ENCODE assay signal across 22 cellular contexts in genomic region chr1:220409751-220410370, GRCh38.
A peak's percentile ranks its signal among the peaks of the same experiment; 100 is the strongest.
DNase-seq lines count a peak whose midpoint lies in the region; ATAC-seq and TF ChIP-seq lines count a peak whose summit lies in the region.
"Had no signal": no experiment of that assay in that cellular context is flagged by ENCODE, and none has a peak within 500 bp of the region (broad histone marks: within the 10 kb centered on the region; RNA-seq: fewer than 3 reads in every experiment).

No MANE protein-coding gene starts in this region.

- no peak overlapping the region for H3K4me3 Mint-ChIP-seq in osteocyte (ENCODE audit: unreplicated experiment)
- H3K4me3 Mint-ChIP-seq: activated T-cell treated with anti-CD3 and anti-CD28 coated beads, Interleukin-2, amount 50 U/mL, for 4 hours; CD8-positive, alpha-beta T cell; effector memory CD8-positive, alpha-beta T cell had no signal

- 53% methylated on average over 7 of the region's 7 CpGs for WGBS in HUES64

- peak overlapping the region; percentile 25; the same call in 1 of the 2 replicates for H3K9ac ChIP-seq in HUES64 (ENCODE audit: low read depth, low read length)
- peak overlapping the region; percentile 45 for H3K9ac ChIP-seq in adipocyte (ENCODE audit: low read length)
- peak overlapping the region; percentile 20; the same call in 1 of the 2 replicates for H3K9ac ChIP-seq in iPS-20b (ENCODE audit: low read depth, low read length)

- H3K4me1 ChIP-seq in HUES64 (ENCODE audit: insufficient read depth, low read length) (peaks cover 22% of the 10 kb centered on the region), adipocyte (ENCODE audit: control insufficient read depth, insufficient read depth, low read length) (peaks cover 31% of the 10 kb centered on the region), iPS-20b (ENCODE audit: insufficient read depth, low read length) (peaks cover 22% of the 10 kb centered on the region)
- H3K4me1 ChIP-seq: ascending aorta, esophagus squamous epithelium, left lung had no signal

- no peaks in the 10 kb centered on the region for H3K36me3 Mint-ChIP-seq in osteocyte (ENCODE audit: unreplicated experiment)
- H3K36me3 Mint-ChIP-seq: CD8-positive, alpha-beta T cell had no signal

- DNase-seq in adipocyte (ENCODE audit: low read depth) (no peak), retina (peak; percentile 68), DMS153 (lab: John Stamatoyannopoulos, UW) (no peak), osteocyte (ENCODE audit: extremely low spot score, unreplicated experiment) (no peak), foreskin fibroblast (no peak)
- DNase-seq: activated CD4-positive, CD25-positive, alpha-beta regulatory T cell treated with anti-CD3 and anti-CD28 coated beads, Interleukin-2, amount 50 U/mL, for 72 hours; activated CD8-positive, alpha-beta memory T cell treated with anti-CD3 and anti-CD28 coated beads for 24 hours; activated naive CD4-positive, alpha-beta T cell treated with anti-CD3 and anti-CD28 coated beads, Interleukin-2, amount 50 U/mL, for 16 hours; activated T-cell treated with anti-CD3 and anti-CD28 coated beads, Interleukin-2, amount 50 U/mL, for 4 hours; CD8-positive, alpha-beta T cell; DMS53; effector memory CD8-positive, alpha-beta T cell; esophagus squamous epithelium; left lung; NCI-H2081; stimulated activated CD4-positive, alpha-beta T cell treated with anti-CD3 and anti-CD28 coated beads, Interleukin-1b, Interleukin-23, amount 100 ng/mL, for 48 hours; stimulated activated naive CD4-positive, alpha-beta T cell had no signal

- no peak overlapping the region; the same call in 1 of the 2 replicates for H3K27ac ChIP-seq in HUES64 (ENCODE audit: low read depth, low read length)
- H3K27ac ChIP-seq in iPS-20b (ENCODE audit: low read length), result no peak overlapping the region
- H3K27ac ChIP-seq: ascending aorta, esophagus squamous epithelium, left lung, tibial nerve had no signal

- H3K4me3 ChIP-seq in HUES64 (ENCODE audit: low read length) (peak overlapping the region; percentile 20; the same call in 1 of the 2 replicates), adipocyte (ENCODE audit: low read length) (peak overlapping the region; percentile 56), iPS-20b (ENCODE audit: low read length) (peak overlapping the region; percentile 18), foreskin fibroblast (ENCODE audit: low read depth in 1 of 2, low read length in 2 of 2) (no peak overlapping the region)
- H3K4me3 ChIP-seq: ascending aorta, esophagus squamous epithelium, left lung, tibial nerve had no signal

- no peaks in the 10 kb centered on the region for H3K9me3 Mint-ChIP-seq in osteocyte (ENCODE audit: unreplicated experiment)
- H3K9me3 Mint-ChIP-seq: activated T-cell treated with anti-CD3 and anti-CD28 coated beads, Interleukin-2, amount 50 U/mL, for 4 hours; CD8-positive, alpha-beta T cell; effector memory CD8-positive, alpha-beta T cell had no signal

- H3K27me3 ChIP-seq in HUES64 (ENCODE audit: insufficient read depth, low read length), result no peaks in the 10 kb centered on the region
- no peaks in the 10 kb centered on the region for H3K27me3 ChIP-seq in adipocyte (replicated peaks; ENCODE audit: control insufficient read depth, insufficient read depth, low read length)
- H3K27me3 ChIP-seq in iPS-20b (ENCODE audit: insufficient read depth, low read length), result no peaks in the 10 kb centered on the region
- H3K27me3 ChIP-seq: ascending aorta, left lung, tibial nerve had no signal

- H3K9me3 ChIP-seq in HUES64 (ENCODE audit: insufficient read depth, low read depth, low read length), result no peaks in the 10 kb centered on the region
- H3K9me3 ChIP-seq in adipocyte (ENCODE audit: control insufficient read depth, low read length), result no peaks in the 10 kb centered on the region
- H3K9me3 ChIP-seq in iPS-20b (ENCODE audit: insufficient read depth, low read depth, low read length), result no peaks in the 10 kb centered on the region
- H3K9me3 ChIP-seq: ascending aorta, esophagus squamous epithelium, left lung, tibial nerve had no signal

- H3K27me3 Mint-ChIP-seq in osteocyte (ENCODE audit: unreplicated experiment), result peaks cover 4% of the 10 kb centered on the region

- no peak overlapping the region for H3K27ac Mint-ChIP-seq in osteocyte (ENCODE audit: unreplicated experiment)
- H3K27ac Mint-ChIP-seq: CD8-positive, alpha-beta T cell; effector memory CD8-positive, alpha-beta T cell had no signal

- no peak for TF ChIP-seq CTCF in osteocyte (IDR thresholded peaks at IDR 0.05)
- no peak for TF ChIP-seq CTCF in foreskin fibroblast (IDR thresholded peaks at IDR 0.05; ENCODE audit: low read depth, low read length)

- H3K4me1 Mint-ChIP-seq in osteocyte (ENCODE audit: unreplicated experiment), result peaks cover 12% of the 10 kb centered on the region

- ATAC-seq in HG02885 (IDR thresholded peaks at IDR 0.05; ENCODE audit: poor library complexity, unreplicated experiment), result no peak
- ATAC-seq: activated T-cell treated with anti-CD3 and anti-CD28 coated beads, Interleukin-2, amount 50 U/mL, for 4 hours; CD8-positive, alpha-beta T cell; effector memory CD8-positive, alpha-beta T cell; left lung had no signal

- no peaks in the 10 kb centered on the region for H3K36me3 ChIP-seq in HUES64 (ENCODE audit: insufficient read depth, low read length)
- H3K36me3 ChIP-seq in adipocyte (ENCODE audit: control insufficient read depth, insufficient read depth, low read length, severe bottlenecking), result no peaks in the 10 kb centered on the region
- H3K36me3 ChIP-seq in iPS-20b (ENCODE audit: insufficient read depth, low read depth, low read length), result no peaks in the 10 kb centered on the region
- H3K36me3 ChIP-seq: ascending aorta, esophagus squamous epithelium, left lung, tibial nerve had no signal

Comparison
In these comparisons a context has a peak if more than half of its experiments do, and no peak if none do; other contexts are left out.
1. H3K4me3 ChIP-seq: peak in HUES64 (single experiment), adipocyte (single experiment) and iPS-20b (single experiment); none in foreskin fibroblast (0 of 2).
2. Peak in every context shown above with its lines, with median percentiles within 50 percentile points of each other: H3K9ac ChIP-seq.